10 cellular contexts compared by ENCODE assay signal in genomic region chr11:69635804-69636511, GRCh38. TPM values are rescaled to one million over a fixed set of nuclear protein-coding genes. Genes with fewer than 3 reads are reported as not detected.
A peak's percentile ranks its signal among the peaks of the same experiment; 100 is the strongest.
DNase-seq lines count a peak whose midpoint lies in the region; ATAC-seq and TF ChIP-seq lines count a peak whose summit lies in the region.
"Had no signal": no experiment of that assay in that cellular context is flagged by ENCODE, and none has a peak within 500 bp of the region (broad histone marks: within the 10 kb centered on the region; RNA-seq: fewer than 3 reads in every experiment).

No MANE protein-coding gene starts in this region.

- H3K9me3 ChIP-seq in iPS-18a (ENCODE audit: control insufficient read depth, low read depth, low read length), result no peaks in the 10 kb centered on the region
- no peaks in the 10 kb centered on the region for H3K9me3 ChIP-seq in sigmoid colon
- no peaks in the 10 kb centered on the region for H3K9me3 ChIP-seq in gastroesophageal sphincter

- H3K4me3 Mint-ChIP-seq in GM23338, result peak overlapping the region; percentile 69
- H3K4me3 Mint-ChIP-seq: stimulated activated effector memory CD8-positive, alpha-beta T cell treated with anti-CD3 and anti-CD28 coated beads, Interleukin-12 subunit alpha, Interleukin-12 subunit beta, amount 100 ng/mL, for 72 hours had no signal

- peaks cover 1% of the 10 kb centered on the region; the same call in 1 of the 3 replicates for H3K36me3 Mint-ChIP-seq in GM23338 (ENCODE audit: low read depth)
- H3K36me3 Mint-ChIP-seq: stimulated activated effector memory CD8-positive, alpha-beta T cell treated with anti-CD3 and anti-CD28 coated beads, Interleukin-12 subunit alpha, Interleukin-12 subunit beta, amount 100 ng/mL, for 72 hours had no signal

- no peak for TF ChIP-seq CTCF in GM23338 (conservative IDR thresholded peaks at IDR 0.05; ENCODE audit: low read depth in 2 of 2)
- no peak for TF ChIP-seq CTCF in astrocyte of the cerebellum (IDR thresholded peaks at IDR 0.05; ENCODE audit: low read depth, low read length, missing control alignments)
- TF ChIP-seq CTCF in sigmoid colon (IDR thresholded peaks at IDR 0.05), result no peak
- no peak for TF ChIP-seq CTCF in gastroesophageal sphincter (IDR thresholded peaks at IDR 0.05)

- H3K4me3 ChIP-seq in GM23338, result peak overlapping the region; percentile 91
- H3K4me3 ChIP-seq in astrocyte of the cerebellum (ENCODE audit: low read depth, low read length), result peak overlapping the region; percentile 14
- H3K4me3 ChIP-seq in iPS-18a (ENCODE audit: low read length), result peak overlapping the region; percentile 74
- peak overlapping the region in 3 of 4 donors; percentile 23 to 45 (median 38) for H3K4me3 ChIP-seq in sigmoid colon
- H3K4me3 ChIP-seq in gastroesophageal sphincter, result peak overlapping the region in 1 of 2 donors; percentile 53

- H3K9ac ChIP-seq in iPS-18a (ENCODE audit: low read length), result peak overlapping the region; percentile 79

- peaks cover 2% of the 10 kb centered on the region; the same call in 2 of the 3 replicates for H3K9me3 Mint-ChIP-seq in GM23338
- H3K9me3 Mint-ChIP-seq: stimulated activated effector memory CD8-positive, alpha-beta T cell treated with anti-CD3 and anti-CD28 coated beads, Interleukin-12 subunit alpha, Interleukin-12 subunit beta, amount 100 ng/mL, for 72 hours had no signal

- H3K27ac ChIP-seq in GM23338 (ENCODE audit: low read depth) (no peak overlapping the region), iPS-18a (ENCODE audit: low read length) (no peak overlapping the region), sigmoid colon (peak overlapping the region in 1 of 4 donors; percentile 52), gastroesophageal sphincter (peak overlapping the region in 1 of 4 donors; percentile 72)

- peaks cover 10% of the 10 kb centered on the region; the same call in 2 of the 3 replicates for H3K4me1 Mint-ChIP-seq in GM23338

- no peaks in the 10 kb centered on the region for H3K9me2 ChIP-seq in GM23338 (ENCODE audit: insufficient read depth)

- H3K4me2 ChIP-seq in GM23338, result peak overlapping the region; percentile 86

- H3F3A ChIP-seq in GM23338 (replicated peaks; ENCODE audit: low read depth), result peaks cover 11% of the 10 kb centered on the region; the same call in 1 of the 2 replicates

- 15 to 46% methylated on average over 17 of the region's 17 CpGs for WGBS in sigmoid colon, 2 donors
- 17 to 23% methylated on average over 11 to 12 of the region's 17 CpGs for WGBS in gastroesophageal sphincter (ENCODE audit: low coverage in 1 of 2), 2 donors

- no peaks in the 10 kb centered on the region for H4K20me1 ChIP-seq in GM23338 (replicated peaks; ENCODE audit: insufficient read depth)

- no peaks in the 10 kb centered on the region for H3K79me2 ChIP-seq in GM23338 (replicated peaks; ENCODE audit: insufficient read depth)

- H3K4me1 ChIP-seq in GM23338 (ENCODE audit: insufficient read depth), result peaks cover 18% of the 10 kb centered on the region
- peaks cover 14% of the 10 kb centered on the region for H3K4me1 ChIP-seq in iPS-18a (ENCODE audit: control insufficient read depth, low read depth, low read length)
- peaks cover 0 to 54% (median 51%) of the 10 kb centered on the region in 4 donors for H3K4me1 ChIP-seq in sigmoid colon
- H3K4me1 ChIP-seq in gastroesophageal sphincter, result peaks cover 0 to 53% (median 42%) of the 10 kb centered on the region in 3 donors

- peak overlapping the region; percentile 93 for H2AFZ ChIP-seq in GM23338

- TF ChIP-seq POLR2A in sigmoid colon (IDR thresholded peaks at IDR 0.05) (no peak), gastroesophageal sphincter (IDR thresholded peaks at IDR 0.05) (no peak)

- H3K36me3 ChIP-seq in GM23338 (ENCODE audit: insufficient read depth) (no peaks in the 10 kb centered on the region), iPS-18a (ENCODE audit: control insufficient read depth, low read depth, low read length) (no peaks in the 10 kb centered on the region), sigmoid colon (no peaks in the 10 kb centered on the region), gastroesophageal sphincter (no peaks in the 10 kb centered on the region)

- intact Hi-C loops in sigmoid colon (cut with DNase I), result loop anchor here (5.0 kb wide), 1 partner anchor 194 kb away; no protein-coding TSS in a partner anchor

- in situ Hi-C loops in astrocyte of the cerebellum (cut with HindIII; ENCODE audit: low sequenced_read_pairs), result no loop called here

- H3K27me3 ChIP-seq in GM23338 (ENCODE audit: insufficient read depth) (peaks cover 41% of the 10 kb centered on the region), iPS-18a (ENCODE audit: control insufficient read depth, insufficient read depth, low read length) (peaks cover 41% of the 10 kb centered on the region), sigmoid colon (peaks cover 35 to 74% (median 61%) of the 10 kb centered on the region in 3 donors), gastroesophageal sphincter (peaks cover 83% of the 10 kb centered on the region)

- DNase-seq in GM23338 (ENCODE audit: low spot score), result no peak
- DNase-seq in astrocyte of the cerebellum (ENCODE audit: low read depth), result no peak
- no peak for DNase-seq in sigmoid colon
- no peak for DNase-seq in NCI-H345 (lab: John Stamatoyannopoulos, UW)
- no peak for DNase-seq in GM03348 (ENCODE audit: low spot score)
- DNase-seq: activated effector memory CD4-positive, alpha-beta T cell treated with anti-CD3 and anti-CD28 coated beads, Interleukin-2, amount 50 U/mL, for 16 hours had no signal

- H3K27me3 Mint-ChIP-seq in GM23338 (ENCODE audit: insufficient read depth, low read depth, poor library complexity), result peaks cover 48% of the 10 kb centered on the region

- H3K27ac Mint-ChIP-seq in GM23338, result no peak overlapping the region
- H3K27ac Mint-ChIP-seq: stimulated activated effector memory CD8-positive, alpha-beta T cell treated with anti-CD3 and anti-CD28 coated beads, Interleukin-12 subunit alpha, Interleukin-12 subunit beta, amount 100 ng/mL, for 72 hours had no signal

- ATAC-seq in GM23338, result no peak
- ATAC-seq in GM19452 (IDR thresholded peaks at IDR 0.05; ENCODE audit: unreplicated experiment), result no peak
- no peak for ATAC-seq in gastroesophageal sphincter
- ATAC-seq: stimulated activated effector memory CD8-positive, alpha-beta T cell treated with anti-CD3 and anti-CD28 coated beads, Interleukin-12 subunit alpha, Interleukin-12 subunit beta, amount 100 ng/mL, for 72 hours had no signal

- TF ChIP-seq EP300 in sigmoid colon (IDR thresholded peaks at IDR 0.05) (no peak), gastroesophageal sphincter (IDR thresholded peaks at IDR 0.05) (no peak)

TF ChIP-seq in GM23338, 12 proteins besides CTCF, POLR2A, EP300 and RAD21 (continues in another document):
- TF ChIP-seq NANOG (IDR thresholded peaks at IDR 0.05; ENCODE audit: borderline replicate concordance) (no peak), REST (IDR thresholded peaks at IDR 0.05; ENCODE audit: unreplicated experiment) (no peak), ZNF114 (CRISPR knock-in tag; IDR thresholded peaks at IDR 0.05) (no peak)

RNA-seq across cellular contexts. Expression of gene CCND1, which starts 5.0 kb away (rescaled TPM):
- 99.1 and 109 TPM in 2 replicates for total RNA-seq in GM23338 (2014; rRNA removed; shearing (Covaris generic))
- polyA plus RNA-seq in GM23338 (2016; fragmentation: Nextera tagmentation; extraction: Ambion mirVana) (159 and 183 TPM in 2 replicates), sigmoid colon (10 to 100 TPM; 12.0 to 18.8 (median 14.8) TPM)
- total RNA-seq in sigmoid colon (10 to 100 TPM in 3 of 4 donors, 1 to 10 TPM in 1; 7.7 to 56.8 (median 31.1) TPM), gastroesophageal sphincter (100 to 1,000 TPM in 1 of 4 donors, 10 to 100 TPM in 3; 24.1 to 110 (median 51.9) TPM)

RNA-seq across cellular contexts. Expression of gene LTO1, which starts 39.2 kb away (rescaled TPM):
- total RNA-seq in GM23338 (2014; rRNA removed; shearing (Covaris generic)), result 12.9 and 20.1 TPM in 2 replicates
- polyA plus RNA-seq in GM23338 (2016; fragmentation: Nextera tagmentation; extraction: Ambion mirVana), result 23.2 and 23.3 TPM in 2 replicates
- total RNA-seq in sigmoid colon, result 10 to 100 TPM; 19.3 to 42.9 (median 21.0) TPM
- polyA plus RNA-seq in sigmoid colon, result 10 to 100 TPM; 12.0 to 25.7 (median 16.2) TPM
- total RNA-seq in gastroesophageal sphincter, result 10 to 100 TPM; 13.7 to 34.4 (median 18.0) TPM
